Comparison of ENCODE assay signal across 16 cellular contexts in the genomic region with DNA sequence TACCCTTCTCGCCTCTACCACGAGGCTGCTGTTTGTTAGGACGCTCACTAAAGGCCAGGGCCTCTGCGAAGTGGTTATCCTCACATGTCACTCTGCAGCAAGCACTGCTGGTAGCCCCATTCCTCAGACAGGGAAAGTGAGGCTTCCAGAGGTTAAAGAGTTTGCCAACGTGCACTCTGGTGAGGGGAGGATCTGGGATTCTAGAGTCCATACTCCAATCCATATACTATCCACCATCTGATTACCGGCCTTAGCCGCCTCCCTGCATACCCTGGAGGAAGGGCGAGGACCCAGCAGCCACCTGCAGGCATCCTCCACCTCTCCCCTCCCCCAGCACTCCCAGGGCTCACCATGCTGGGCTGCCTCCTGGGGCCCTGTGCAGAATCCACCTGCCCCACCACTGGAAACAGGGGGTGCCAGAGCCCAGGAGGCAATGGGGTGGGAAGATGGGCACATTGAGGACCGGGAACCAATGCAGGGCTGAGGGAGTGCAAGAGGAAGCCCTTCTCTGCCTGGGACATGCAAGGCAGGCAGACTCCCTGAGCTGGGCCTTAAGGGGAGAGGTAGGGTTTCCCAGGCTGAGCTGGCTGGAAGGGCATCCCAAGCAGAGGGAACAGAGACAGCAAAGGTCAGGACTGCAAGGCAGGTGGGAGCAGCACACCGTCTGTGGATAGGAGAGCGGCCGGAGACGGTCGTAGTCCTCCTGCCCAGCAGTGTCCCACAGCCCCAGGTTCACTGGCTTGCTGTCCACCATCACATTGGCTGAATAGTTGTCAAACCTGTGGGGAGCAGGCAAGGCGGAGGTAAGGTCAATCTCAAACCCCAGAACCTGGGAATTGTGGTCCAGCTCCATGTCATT. TPM values are rescaled to one million over a fixed set of nuclear protein-coding genes. Genes with fewer than 3 reads are reported as not detected.
DNase-seq lines count a peak whose midpoint lies in the region; ATAC-seq, FAIRE-seq and TF ChIP-seq lines count a peak whose summit lies in the region.
"Had no signal": no experiment of that assay in that cellular context is flagged by ENCODE, and none has a peak within 500 bp of the region (broad histone marks: within the 10 kb centered on the region; RNA-seq: fewer than 3 reads in every experiment).

No MANE protein-coding gene starts in this region.

- H3K9me3 Mint-ChIP-seq in activated naive CD4-positive, alpha-beta T cell treated with anti-CD3 and anti-CD28 coated beads, Interleukin-2, amount 10 ng/mL, durations not matched to agents 7 days and 5 days = no peaks in the 10 kb centered on the region
- no peaks in the 10 kb centered on the region for H3K9me3 Mint-ChIP-seq in activated CD4-positive, alpha-beta memory T cell treated with anti-CD3 and anti-CD28 coated beads, Interleukin-2, amount 10 ng/mL, durations not matched to agents 7 days and 5 days

- no peaks in the 10 kb centered on the region for H3K27me3 ChIP-seq in aorta (ENCODE audit: control insufficient read depth in 1 of 2, insufficient read depth in 2 of 2, low read length in 1 of 2)
- H3K27me3 ChIP-seq: ovary had no signal

- peak overlapping the region; percentile 98 for H3K27ac Mint-ChIP-seq in activated naive CD4-positive, alpha-beta T cell treated with anti-CD3 and anti-CD28 coated beads, Interleukin-2, amount 10 ng/mL, durations not matched to agents 7 days and 5 days
- peak overlapping the region; percentile 97 for H3K27ac Mint-ChIP-seq in activated CD4-positive, alpha-beta memory T cell treated with anti-CD3 and anti-CD28 coated beads, Interleukin-2, amount 10 ng/mL, durations not matched to agents 7 days and 5 days

- no peaks in the 10 kb centered on the region for H3K27me3 Mint-ChIP-seq in activated naive CD4-positive, alpha-beta T cell treated with anti-CD3 and anti-CD28 coated beads, Interleukin-2, amount 10 ng/mL, durations not matched to agents 7 days and 5 days
- H3K27me3 Mint-ChIP-seq in activated CD4-positive, alpha-beta memory T cell treated with anti-CD3 and anti-CD28 coated beads, Interleukin-2, amount 10 ng/mL, durations not matched to agents 7 days and 5 days = no peaks in the 10 kb centered on the region

- peaks cover 99% of the 10 kb centered on the region for H3K4me1 Mint-ChIP-seq in activated naive CD4-positive, alpha-beta T cell treated with anti-CD3 and anti-CD28 coated beads, Interleukin-2, amount 10 ng/mL, durations not matched to agents 7 days and 5 days
- H3K4me1 Mint-ChIP-seq in activated CD4-positive, alpha-beta memory T cell treated with anti-CD3 and anti-CD28 coated beads, Interleukin-2, amount 10 ng/mL, durations not matched to agents 7 days and 5 days = peaks cover 97% of the 10 kb centered on the region

- ATAC-seq in aorta (ENCODE audit: low FRiP score) = no peak
- no peak for ATAC-seq in GM18873 (IDR thresholded peaks at IDR 0.05; ENCODE audit: low FRiP score, unreplicated experiment)
- no peak for ATAC-seq in GM21786 (IDR thresholded peaks at IDR 0.05; ENCODE audit: unreplicated experiment)
- ATAC-seq: HCT116, Right ventricle myocardium inferior had no signal

- WGBS in aorta, 2 donors = 79 to 80% methylated on average over 15 of the region's 15 CpGs

- H3K4me3 ChIP-seq in kidney (ENCODE audit: low read length in 2 of 2) = no peak overlapping the region
- no peak overlapping the region for H3K4me3 ChIP-seq in aorta (ENCODE audit: low read length in 2 of 2)
- H3K4me3 ChIP-seq: left ventricle myocardium inferior, ovary had no signal

- peaks cover 90% of the 10 kb centered on the region for H3K36me3 Mint-ChIP-seq in activated naive CD4-positive, alpha-beta T cell treated with anti-CD3 and anti-CD28 coated beads, Interleukin-2, amount 10 ng/mL, durations not matched to agents 7 days and 5 days
- H3K36me3 Mint-ChIP-seq in activated CD4-positive, alpha-beta memory T cell treated with anti-CD3 and anti-CD28 coated beads, Interleukin-2, amount 10 ng/mL, durations not matched to agents 7 days and 5 days (ENCODE audit: low read depth) = peaks cover 92% of the 10 kb centered on the region

- FAIRE-seq in kidney (lab: Jason Lieb, UNC) = no peak

- POLR2A ChIA-PET in activated CD4-positive, alpha-beta memory T cell treated with anti-CD3 and anti-CD28 coated beads, Interleukin-2, amount 10 ng/mL, durations not matched to agents 7 days and 5 days (lab: Charles Lee) = interaction anchor here (1.0 to 9.0 kb wide), 5 partner anchors 11 to 69 kb away, joined by 3 to 457 read pairs (median 10); a partner anchor contains a TSS

- H3K36me3 ChIP-seq in kidney (ENCODE audit: control insufficient read depth in 1 of 2, insufficient read depth in 2 of 2, low read length in 2 of 2) (no peaks in the 10 kb centered on the region), aorta (ENCODE audit: control insufficient read depth in 1 of 2, insufficient read depth in 2 of 2, low read length in 1 of 2) (no peaks in the 10 kb centered on the region)
- H3K36me3 ChIP-seq: left ventricle myocardium inferior, ovary had no signal

- H3K27ac ChIP-seq in kidney (ENCODE audit: low read depth in 2 of 2, low read length in 2 of 2) (no peak overlapping the region), aorta (ENCODE audit: low read depth in 1 of 2, low read length in 2 of 2) (no peak overlapping the region)
- H3K27ac ChIP-seq: left ventricle myocardium inferior, ovary had no signal

- CTCF ChIA-PET in activated naive CD4-positive, alpha-beta T cell treated with anti-CD3 and anti-CD28 coated beads, Interleukin-2, amount 10 ng/mL, durations not matched to agents 7 days and 5 days (lab: Charles Lee) = interaction anchor here (0.7 to 1.2 kb wide), 2 partner anchors 10 to 27 kb away, joined by 3 to 4 read pairs; no protein-coding TSS in a partner anchor
- CTCF ChIA-PET in activated CD4-positive, alpha-beta memory T cell treated with anti-CD3 and anti-CD28 coated beads, Interleukin-2, amount 10 ng/mL, durations not matched to agents 7 days and 5 days (lab: Charles Lee) = interaction anchor here (0.7 to 4.7 kb wide), 2 partner anchors 9 to 64 kb away, joined by 3 to 71 read pairs; a partner anchor contains a TSS

- H3K4me3 Mint-ChIP-seq in activated naive CD4-positive, alpha-beta T cell treated with anti-CD3 and anti-CD28 coated beads, Interleukin-2, amount 10 ng/mL, durations not matched to agents 7 days and 5 days = peak overlapping the region; percentile 71
- peak overlapping the region; percentile 68 for H3K4me3 Mint-ChIP-seq in activated CD4-positive, alpha-beta memory T cell treated with anti-CD3 and anti-CD28 coated beads, Interleukin-2, amount 10 ng/mL, durations not matched to agents 7 days and 5 days

- H3K9me3 ChIP-seq in kidney (ENCODE audit: control insufficient read depth in 1 of 2, low read length in 2 of 2) = no peaks in the 10 kb centered on the region
- H3K9me3 ChIP-seq in aorta (ENCODE audit: control insufficient read depth, low read length) = no peaks in the 10 kb centered on the region
- H3K9me3 ChIP-seq: left ventricle myocardium inferior, ovary had no signal

- peak; percentile 54 for DNase-seq in activated naive CD4-positive, alpha-beta T cell treated with anti-CD3 and anti-CD28 coated beads, Interleukin-2, amount 10 ng/mL, durations not matched to agents 7 days and 5 days
- no peak for DNase-seq in activated naive CD4-positive, alpha-beta T cell treated with Interleukin-2 at 50 U/mL for 16 hours
- DNase-seq in activated CD4-positive, alpha-beta memory T cell treated with anti-CD3 and anti-CD28 coated beads, Interleukin-2, amount 10 ng/mL, durations not matched to agents 7 days and 5 days = no peak
- DNase-seq in kidney (peak; percentile 47), aorta (peak; percentile 38 to 42), retina (no peak)
- DNase-seq: DMS79 treated with DMSO at 0.1 percent for 48 hours, left ventricle myocardium inferior, NCI-H1694, NCI-H748 treated with DMSO at 0.1 percent for 48 hours had no signal

- H3K4me1 ChIP-seq in kidney (ENCODE audit: control insufficient read depth in 1 of 2, insufficient read depth in 1 of 2, low read depth in 1 of 2, low read length in 2 of 2) = peaks cover 0 to 3% of the 10 kb centered on the region in 2 donors
- no peaks in the 10 kb centered on the region for H3K4me1 ChIP-seq in aorta (ENCODE audit: control insufficient read depth in 1 of 2, insufficient read depth in 2 of 2, low read length in 2 of 2)
- H3K4me1 ChIP-seq: left ventricle myocardium inferior had no signal

- intact Hi-C loops in kidney (cut with DNase I) = no loop called here
- intact Hi-C loops in aorta (cut with DNase I) = no loop called here

- no peak overlapping the region for H3K9ac ChIP-seq in kidney (ENCODE audit: low read length in 2 of 2)

- no peak for TF ChIP-seq CTCF in kidney (IDR thresholded peaks at IDR 0.05; ENCODE audit: borderline replicate concordance, extremely low read depth, insufficient read depth)

RNA-seq across cellular contexts. Expression of a gene that starts 11.7 kb away (rescaled TPM):
- 1,000 to 10,000 TPM in 1 of 2 experiments, 100 to 1,000 TPM in 1; 984 to 1,005 TPM for total RNA-seq in activated CD4-positive, alpha-beta memory T cell treated with anti-CD3 and anti-CD28 coated beads, Interleukin-2, amount 10 ng/mL, durations not matched to agents 7 days and 5 days
- total RNA-seq in kidney = 38.6 TPM
- 4.5 TPM for polyA plus RNA-seq in kidney (ENCODE audit: insufficient read depth, low read depth, low replicate concordance)
- 10 to 100 TPM; 16.8 to 19.8 TPM for total RNA-seq in aorta
- 10 to 100 TPM in 1 of 2 donors, 1 to 10 TPM in 1; 3.6 to 14.5 TPM for polyA plus RNA-seq in aorta

RNA-seq across cellular contexts. Expression of a gene that starts 20.1 kb away (rescaled TPM):
- 1 to 10 TPM; 3.4 to 3.9 TPM for total RNA-seq in activated CD4-positive, alpha-beta memory T cell treated with anti-CD3 and anti-CD28 coated beads, Interleukin-2, amount 10 ng/mL, durations not matched to agents 7 days and 5 days
- total RNA-seq in kidney = 0.13 TPM
- 0.56 TPM for polyA plus RNA-seq in kidney (ENCODE audit: insufficient read depth, low read depth, low replicate concordance)
- total RNA-seq in aorta = not detected
- not detected for polyA plus RNA-seq in aorta
- total RNA-seq: epithelial cell of proximal tubule, left ventricle myocardium inferior, Right ventricle myocardium inferior had no signal

RNA-seq across cellular contexts. Expression of a gene that starts 44.3 kb away (rescaled TPM):
- 10 to 100 TPM; 10.2 to 10.3 TPM for total RNA-seq in activated CD4-positive, alpha-beta memory T cell treated with anti-CD3 and anti-CD28 coated beads, Interleukin-2, amount 10 ng/mL, durations not matched to agents 7 days and 5 days
- total RNA-seq in kidney (8.0 TPM), aorta (1 to 10 TPM; 2.4 to 7.0 TPM)
- polyA plus RNA-seq in kidney (ENCODE audit: insufficient read depth, low read depth, low replicate concordance) (3.2 TPM), aorta (10 to 100 TPM in 1 of 2 donors, 1 to 10 TPM in 1; 3.1 to 11.9 TPM)

RNA-seq across cellular contexts. Expression of a gene that starts 49.9 kb away (rescaled TPM):
- 100 to 1,000 TPM; 114 to 126 TPM for total RNA-seq in activated CD4-positive, alpha-beta memory T cell treated with anti-CD3 and anti-CD28 coated beads, Interleukin-2, amount 10 ng/mL, durations not matched to agents 7 days and 5 days
- 30.2 TPM for total RNA-seq in kidney
- 1.9 TPM for polyA plus RNA-seq in kidney (ENCODE audit: insufficient read depth, low read depth, low replicate concordance)
- total RNA-seq in aorta = 10 to 100 TPM; 28.2 to 68.7 TPM
- polyA plus RNA-seq in aorta = 10 to 100 TPM in 1 of 2 donors, 1 to 10 TPM in 1; 4.5 to 15.9 TPM
- total RNA-seq: epithelial cell of proximal tubule had no signal

Comparison
In these comparisons a context has a peak if more than half of its experiments do, and no peak if none do; other contexts are left out.
1. DNase-seq: peak in activated naive CD4-positive, alpha-beta T cell treated with anti-CD3 and anti-CD28 coated beads, Interleukin-2, amount 10 ng/mL, durations not matched to agents 7 days and 5 days (single experiment), kidney (single experiment) and aorta (2 of 2); none in activated naive CD4-positive, alpha-beta T cell treated with Interleukin-2 at 50 U/mL for 16 hours (single experiment), activated CD4-positive, alpha-beta memory T cell treated with anti-CD3 and anti-CD28 coated beads, Interleukin-2, amount 10 ng/mL, durations not matched to agents 7 days and 5 days (single experiment) and retina (single experiment).
2. RNA of a gene that starts 11.7 kb away (total RNA-seq): 984 to 1,005 TPM in activated CD4-positive, alpha-beta memory T cell treated with anti-CD3 and anti-CD28 coated beads, Interleukin-2, amount 10 ng/mL, durations not matched to agents 7 days and 5 days; 38.6 TPM in kidney (single experiment) and 16.8 to 19.8 TPM in aorta; every median in the first group is over 10 times any median in the second.